Comparison of ENCODE assay signal across 8 cellular contexts in genomic region chr4:56505269-56506109, GRCh38. TPM values are rescaled to one million over a fixed set of nuclear protein-coding genes. Genes with fewer than 3 reads are reported as not detected.
DNase-seq lines count a peak whose midpoint lies in the region; TF ChIP-seq lines count a peak whose summit lies in the region.

Gene ARL9, plus strand, starts transcription at chr4:56505791. Its CDS starts 72 bp downstream, at chr4:56505863.

- no peak for TF ChIP-seq RAD21 in Ishikawa (IDR thresholded peaks at IDR 0.05; ENCODE audit: low read depth)

- TF ChIP-seq EP300 in Ishikawa (IDR thresholded peaks at IDR 0.05; ENCODE audit: borderline replicate concordance): 0 out of 2 replicates have a peak, but pooled peaks have one; percentile 18

- DNase-seq in NCI-H1417 (lab: John Stamatoyannopoulos, UW) (peak; percentile 48 to 86 (median 54)), NCI-H1417 treated with DMSO at 0.1 percent for 48 hours (lab: John Stamatoyannopoulos, UW) (no peak), ecto neural progenitor cell (ENCODE audit: low spot score) (peak; percentile 78), lung microvascular endothelial cell (ENCODE audit: low read depth in 2 of 2) (peak; percentile 51 to 52), NCI-H1694 (lab: John Stamatoyannopoulos, UW) (no peak)
- DNase-seq in activated CD4-positive, alpha-beta T cell treated with anti-CD3 and anti-CD28 coated beads, Interleukin-2, amount 50 U/mL, for 48 hours: peak; percentile 54 to 61
- peak; percentile 42 to 47 for DNase-seq in stimulated activated CD4-positive, alpha-beta T cell treated with anti-CD3 and anti-CD28 coated beads, Interleukin-4, amount 100 ng/mL, for 48 hours (ENCODE audit: low read depth in 2 of 2)

TF ChIP-seq in Ishikawa, 13 proteins besides CTCF, POLR2A, EP300 and RAD21:
- TF ChIP-seq TAF1 (IDR thresholded peaks at IDR 0.05; ENCODE audit: low read depth) (no peak), NFIC (IDR thresholded peaks at IDR 0.05) (no peak), YY1 (IDR thresholded peaks at IDR 0.05; ENCODE audit: low read depth) (peak; percentile 25; the same call in 1 of the 2 replicates), EGR1 (IDR thresholded peaks at IDR 0.05) (peak; percentile 36; the same call in 1 of the 2 replicates), CREB1 (IDR thresholded peaks at IDR 0.05; ENCODE audit: low read depth) (no peak)
- TF ChIP-seq, protein P1, sequence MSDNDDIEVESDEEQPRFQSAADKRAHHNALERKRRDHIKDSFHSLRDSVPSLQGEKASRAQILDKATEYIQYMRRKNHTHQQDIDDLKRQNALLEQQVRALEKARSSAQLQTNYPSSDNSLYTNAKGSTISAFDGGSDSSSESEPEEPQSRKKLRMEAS (IDR thresholded peaks at IDR 0.05): peak; percentile 85

RNA-seq across cellular contexts. Expression of gene ARL9, which starts in this region (rescaled TPM):
- total RNA-seq in lung microvascular endothelial cell: not detected in 2 replicates

Comparison
In these comparisons a context has a peak if more than half of its experiments do, and no peak if none do; other contexts are left out.
1. DNase-seq: peak in NCI-H1417 (3 of 3), activated CD4-positive, alpha-beta T cell treated with anti-CD3 and anti-CD28 coated beads, Interleukin-2, amount 50 U/mL, for 48 hours (2 of 2), ecto neural progenitor cell (single experiment) and stimulated activated CD4-positive, alpha-beta T cell treated with anti-CD3 and anti-CD28 coated beads, Interleukin-4, amount 100 ng/mL, for 48 hours (2 of 2); none in NCI-H1417 treated with DMSO at 0.1 percent for 48 hours (single experiment) and NCI-H1694 (single experiment).
2. Peak in DNase-seq in lung microvascular endothelial cell; RNA of the gene not detected or under 1 TPM.